In genomic region chr11:126518130-126518995, GRCh38 we compare ENCODE assay signal across 20 cellular contexts.
"Had no signal": no experiment of that assay in that cellular context is flagged by ENCODE, and none has a peak within 500 bp of the region (broad histone marks: within the 10 kb centered on the region; RNA-seq: fewer than 3 reads in every experiment).

No MANE protein-coding gene starts in this region.

- H3K27ac ChIP-seq: body of pancreas, esophagus muscularis mucosa, lower lobe of right lung, ovary had no signal

- ATAC-seq: activated CD8-positive, alpha-beta T cell treated with anti-CD3 and anti-CD28 coated beads, Interleukin-2, amount 10 ng/mL, durations not matched to agents 7 days and 5 days; body of pancreas; lower lobe of right lung; stimulated activated effector memory CD8-positive, alpha-beta T cell treated with anti-CD3 and anti-CD28 coated beads, Interleukin-12 subunit alpha, Interleukin-12 subunit beta, amount 100 ng/mL, for 72 hours had no signal

- H3K36me3 Mint-ChIP-seq: activated naive CD8-positive, alpha-beta T cell; mesothelial cell of epicardium; stimulated activated effector memory CD8-positive, alpha-beta T cell treated with anti-CD3 and anti-CD28 coated beads, Interleukin-12 subunit alpha, Interleukin-12 subunit beta, amount 100 ng/mL, for 72 hours had no signal

- DNase-seq: activated CD4-positive, alpha-beta T cell treated with anti-CD3 and anti-CD28 coated beads for 4 hours; activated CD8-positive, alpha-beta memory T cell treated with anti-CD3 and anti-CD28 coated beads, Interleukin-2, amount 50 U/mL, for 4 hours; activated CD8-positive, alpha-beta T cell treated with anti-CD3 and anti-CD28 coated beads, Interleukin-2, amount 10 ng/mL, durations not matched to agents 7 days and 5 days; activated gamma-delta T cell treated with Interleukin-2 at 50 U/mL for 16 hours; activated T-cell treated with anti-CD3 and anti-CD28 coated beads, Interleukin-2, amount 50 U/mL, for 48 hours; amygdala; body of pancreas; central memory CD4-positive, alpha-beta T cell; cortex of kidney; effector CD4-positive, alpha-beta T cell; hypothalamus; kidney; lower lobe of right lung; nephron progenitor cell; ovary; T-helper 2 cell had no signal

- H3K4me3 ChIP-seq: body of pancreas, esophagus muscularis mucosa, lower lobe of right lung, ovary had no signal

- H3K4me3 Mint-ChIP-seq: activated CD8-positive, alpha-beta T cell treated with anti-CD3 and anti-CD28 coated beads, Interleukin-2, amount 10 ng/mL, durations not matched to agents 7 days and 5 days; activated naive CD8-positive, alpha-beta T cell; mesothelial cell of epicardium; stimulated activated effector memory CD8-positive, alpha-beta T cell treated with anti-CD3 and anti-CD28 coated beads, Interleukin-12 subunit alpha, Interleukin-12 subunit beta, amount 100 ng/mL, for 72 hours had no signal

- H3K4me1 ChIP-seq: body of pancreas, esophagus muscularis mucosa, lower lobe of right lung had no signal

- H3K36me3 ChIP-seq: esophagus muscularis mucosa, lower lobe of right lung, ovary had no signal

- H3K4me1 Mint-ChIP-seq: stimulated activated effector memory CD8-positive, alpha-beta T cell treated with anti-CD3 and anti-CD28 coated beads, Interleukin-12 subunit alpha, Interleukin-12 subunit beta, amount 100 ng/mL, for 72 hours had no signal

- H3K9me3 Mint-ChIP-seq: mesothelial cell of epicardium; nephron progenitor cell; stimulated activated effector memory CD8-positive, alpha-beta T cell treated with anti-CD3 and anti-CD28 coated beads, Interleukin-12 subunit alpha, Interleukin-12 subunit beta, amount 100 ng/mL, for 72 hours had no signal

- H3K9me3 ChIP-seq: body of pancreas, esophagus muscularis mucosa, lower lobe of right lung, ovary had no signal

- H3K27me3 ChIP-seq: body of pancreas, ovary had no signal

- H3K27ac Mint-ChIP-seq: activated CD8-positive, alpha-beta T cell treated with anti-CD3 and anti-CD28 coated beads, Interleukin-2, amount 10 ng/mL, durations not matched to agents 7 days and 5 days; activated naive CD8-positive, alpha-beta T cell; mesothelial cell of epicardium; stimulated activated effector memory CD8-positive, alpha-beta T cell treated with anti-CD3 and anti-CD28 coated beads, Interleukin-12 subunit alpha, Interleukin-12 subunit beta, amount 100 ng/mL, for 72 hours had no signal
